In the genomic region with DNA sequence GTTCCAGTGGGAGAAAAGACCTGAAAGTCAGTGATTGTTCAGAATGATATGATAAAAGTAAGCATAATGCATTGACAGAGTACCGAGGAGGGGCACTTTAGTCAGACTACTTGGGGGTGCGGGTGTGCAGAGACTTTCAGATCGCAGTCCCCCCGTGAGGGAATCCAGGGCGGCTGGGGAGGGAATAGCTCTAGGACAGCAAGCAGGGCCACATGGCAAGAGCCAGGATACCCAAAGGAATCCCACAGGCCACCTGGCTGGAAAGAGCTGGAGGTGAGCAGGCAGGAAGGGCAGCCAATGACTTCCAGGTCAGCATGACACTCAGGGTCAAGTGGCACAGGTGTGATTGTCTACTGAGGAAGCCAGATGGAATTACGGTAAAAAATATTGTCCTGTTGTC, we compare ENCODE assay signal across 26 cellular contexts.
"Had no signal": no experiment of that assay in that cellular context is flagged by ENCODE, and none has a peak within 500 bp of the region (broad histone marks: within the 10 kb centered on the region; RNA-seq: fewer than 3 reads in every experiment).

No MANE protein-coding gene starts in this region.

- H3K4me1 ChIP-seq: pancreas, prostate gland, right lobe of liver, sigmoid colon, stomach, thyroid gland, tibial nerve, upper lobe of left lung, vagina had no signal

- H3K36me3 ChIP-seq: neutrophil, pancreas, prostate gland, right lobe of liver, sigmoid colon, stomach, thoracic aorta, thyroid gland, tibial nerve, upper lobe of left lung, vagina had no signal

- H3K4me3 ChIP-seq: pancreas, prostate gland, right lobe of liver, sigmoid colon, stomach, thoracic aorta, thyroid gland, tibial nerve, upper lobe of left lung, vagina had no signal

- H3K27ac ChIP-seq: neutrophil, pancreas, prostate gland, right lobe of liver, sigmoid colon, stomach, thoracic aorta, thyroid gland, tibial nerve, upper lobe of left lung, vagina had no signal

- DNase-seq: naive thymus-derived CD8-positive, alpha-beta T cell; nephron progenitor cell; nucleus accumbens; pancreas; retina; right cardiac atrium; right lobe of liver; sigmoid colon; small intestine; stimulated activated CD4-positive, alpha-beta T cell treated with anti-CD3 and anti-CD28 coated beads, Interleukin-15, amount 100 ng/mL, for 24 hours; stimulated activated CD4-positive, alpha-beta T cell treated with anti-CD3 and anti-CD28 coated beads, Interleukin-2, amount 100 ng/mL, for 24 hours; stimulated activated CD4-positive, alpha-beta T cell treated with anti-CD3 and anti-CD28 coated beads, Interleukin-2, amount 100 ng/mL, for 48 hours; stimulated activated CD4-positive, alpha-beta T cell treated with anti-CD3 and anti-CD28 coated beads, Interleukin-4, amount 100 ng/mL, for 24 hours; stimulated activated naive B cell treated with anti-CD40 and anti-IgM and Interleukin-4, amounts not matched to agents 10 μg/mL and 1 μg/mL and 100 μg/mL, for 72 hours; stimulated activated naive CD4-positive, alpha-beta T cell treated with Interleukin-2 at 50 U/mL for 16 hours; stomach; thyroid gland; trophoblast cell; upper lobe of left lung had no signal

- H3K9me3 ChIP-seq: neutrophil, pancreas, prostate gland, right lobe of liver, sigmoid colon, stomach, thoracic aorta, thyroid gland, tibial nerve, upper lobe of left lung, vagina had no signal

- H3K27me3 ChIP-seq: pancreas, right lobe of liver, sigmoid colon, stomach, thyroid gland, tibial nerve, upper lobe of left lung, vagina had no signal

- ATAC-seq: naive thymus-derived CD8-positive, alpha-beta T cell; natural killer cell treated with Interleukin-12 subunit alpha and Interleukin-12 subunit beta and Interleukin-15 and Interleukin-18, amount 100 ng/mL, for 72 hours; pancreas; right cardiac atrium; right lobe of liver; stimulated activated effector memory CD8-positive, alpha-beta T cell treated with anti-CD3 and anti-CD28 coated beads, Interleukin-12 subunit alpha, Interleukin-12 subunit beta, amount 100 ng/mL, for 72 hours; stimulated activated naive B cell treated with anti-CD40 and anti-IgM and Interleukin-4, amounts not matched to agents 10 μg/mL and 1 μg/mL and 100 μg/mL, for 72 hours had no signal
